13 cellular contexts compared by ENCODE assay signal in genomic region chr1:110370827-110371226, GRCh38. TPM values are rescaled to one million over a fixed set of nuclear protein-coding genes. Genes with fewer than 3 reads are reported as not detected.
DNase-seq lines count a peak whose midpoint lies in the region; FAIRE-seq and TF ChIP-seq lines count a peak whose summit lies in the region.
"Had no signal": no experiment of that assay in that cellular context is flagged by ENCODE, and none has a peak within 500 bp of the region (broad histone marks: within the 10 kb centered on the region; RNA-seq: fewer than 3 reads in every experiment).

No MANE protein-coding gene starts in this region.

- no peaks in the 10 kb centered on the region for H3K9me2 ChIP-seq in OCI-LY7 (ENCODE audit: insufficient read depth, low read length)

- DNase-seq in AG20443 (ENCODE audit: low spot score) (peak; percentile 60), HPDE6-E6E7 (ENCODE audit: extremely low spot score) (peak; percentile 15), astrocyte (ENCODE audit: low read depth) (peak; percentile 66), kidney glomerular epithelial cell (lab: John Stamatoyannopoulos, UW) (peak; percentile 20), NCI-H524 treated with DMSO at 0.1 percent for 48 hours (lab: John Stamatoyannopoulos, UW) (no peak), pons (ENCODE audit: low spot score) (no peak), OCI-LY7 (ENCODE audit: low spot score) (no peak), posterior vena cava (ENCODE audit: low spot score) (no peak)
- DNase-seq: activated CD8-positive, alpha-beta memory T cell treated with anti-CD3 and anti-CD28 coated beads, Interleukin-2, amount 50 U/mL, for 48 hours; colonic mucosa; KG1; naive thymus-derived CD8-positive, alpha-beta T cell; stimulated activated CD4-positive, alpha-beta T cell treated with anti-CD3 and anti-CD28 coated beads, Interleukin-15, amount 100 ng/mL, for 24 hours had no signal

- POLR2A ChIA-PET in OCI-LY7 (lab: Charles Lee) = interaction anchor here (1.3 to 2.6 kb wide), 3 partner anchors 14 to 32 kb away, joined by 3 to 8 read pairs (median 3); partner anchors contain the start of gene RBM15

- CTCF ChIA-PET in OCI-LY7 (lab: Charles Lee; ENCODE audit: unreplicated experiment) = no interaction called here

- H3K9me3 ChIP-seq in astrocyte (ENCODE audit: insufficient read depth, low read depth, low read length) (no peaks in the 10 kb centered on the region), OCI-LY7 (ENCODE audit: low read length) (no peaks in the 10 kb centered on the region)
- H3K9me3 ChIP-seq: colonic mucosa had no signal

- H3K27me3 ChIP-seq in astrocyte (ENCODE audit: insufficient read depth, low read length) = no peaks in the 10 kb centered on the region
- H3K27me3 ChIP-seq: colonic mucosa had no signal

- no peak overlapping the region for H3K9ac ChIP-seq in astrocyte (ENCODE audit: low read length)

- no peak overlapping the region for H3K4me3 Mint-ChIP-seq in astrocyte (ENCODE audit: unreplicated experiment)
- H3K4me3 Mint-ChIP-seq: naive thymus-derived CD8-positive, alpha-beta T cell had no signal

- no peak overlapping the region for H3K4me3 ChIP-seq in astrocyte (ENCODE audit: insufficient read depth, low read depth, low read length)
- H3K4me3 ChIP-seq in OCI-LY7 (ENCODE audit: low read depth, low read length, poor library complexity, severe bottlenecking) = no peak overlapping the region
- H3K4me3 ChIP-seq: colonic mucosa had no signal

- H3K36me3 Mint-ChIP-seq in astrocyte (ENCODE audit: low read depth, unreplicated experiment) = no peaks in the 10 kb centered on the region

- peaks cover 19% of the 10 kb centered on the region for H3K79me2 ChIP-seq in astrocyte (ENCODE audit: insufficient read depth, low read length)
- H3K79me2 ChIP-seq in OCI-LY7 (ENCODE audit: insufficient read depth, low read depth, low read length) = peaks cover 58% of the 10 kb centered on the region

- H3K4me2 ChIP-seq in astrocyte (ENCODE audit: low read length) (no peak overlapping the region), OCI-LY7 (ENCODE audit: low read length) (no peak overlapping the region)

- peaks cover 6% of the 10 kb centered on the region for H4K20me1 ChIP-seq in astrocyte (ENCODE audit: insufficient read depth, low read length)
- H4K20me1 ChIP-seq in OCI-LY7 (ENCODE audit: insufficient read depth, low read length) = peaks cover 9% of the 10 kb centered on the region; the same call in 1 of the 2 replicates

- no peaks in the 10 kb centered on the region for H3K9me3 Mint-ChIP-seq in astrocyte (ENCODE audit: unreplicated experiment)
- H3K9me3 Mint-ChIP-seq: naive thymus-derived CD8-positive, alpha-beta T cell had no signal

- H3K27ac ChIP-seq in astrocyte (ENCODE audit: low read depth, low read length) = peak overlapping the region; percentile 28
- H3K27ac ChIP-seq in OCI-LY7 (ENCODE audit: low read depth, low read length, poor library complexity, severe bottlenecking) = no peak overlapping the region
- H3K27ac ChIP-seq: colonic mucosa had no signal

- H3K36me3 ChIP-seq in astrocyte (ENCODE audit: insufficient read depth, low read length) (peaks cover 10% of the 10 kb centered on the region), OCI-LY7 (ENCODE audit: insufficient read depth, low read length) (peaks cover 97% of the 10 kb centered on the region)
- H3K36me3 ChIP-seq: colonic mucosa had no signal

- peak overlapping the region; percentile 54 for H3K27ac Mint-ChIP-seq in astrocyte (ENCODE audit: unreplicated experiment)

- intact Hi-C loops in OCI-LY7 (cut with micrococcal nuclease; ENCODE audit: unreplicated experiment) (no loop called here), posterior vena cava (cut with DNase I) (no loop called here)

- no TSS peak for BruUV-seq in OCI-LY7 (replicated peaks; lab: Mats Ljungman, UMichigan)

- H3K4me1 ChIP-seq in astrocyte (ENCODE audit: insufficient read depth, low read length) = no peaks in the 10 kb centered on the region
- peaks cover 10% of the 10 kb centered on the region for H3K4me1 ChIP-seq in OCI-LY7 (ENCODE audit: insufficient read depth, low read length, poor library complexity, severe bottlenecking)
- H3K4me1 ChIP-seq: colonic mucosa had no signal

- FAIRE-seq in astrocyte (lab: Jason Lieb, UNC) = no peak

- no peaks in the 10 kb centered on the region for H3K27me3 Mint-ChIP-seq in astrocyte (ENCODE audit: low read depth, unreplicated experiment)
- H3K27me3 Mint-ChIP-seq: naive thymus-derived CD8-positive, alpha-beta T cell had no signal

- TF ChIP-seq CTCF in astrocyte (IDR thresholded peaks at IDR 0.05; ENCODE audit: insufficient read depth, low read depth, low read length) = no peak
- TF ChIP-seq CTCF in OCI-LY7 (conservative IDR thresholded peaks at IDR 0.05; ENCODE audit: low read length) = no peak

- peaks cover 4% of the 10 kb centered on the region for H3K4me1 Mint-ChIP-seq in astrocyte (ENCODE audit: low read depth, unreplicated experiment)

- H2AFZ ChIP-seq in astrocyte (ENCODE audit: low read depth, low read length) (no peak overlapping the region), OCI-LY7 (ENCODE audit: low read length) (no peak overlapping the region)

RNA-seq across cellular contexts. Expression of gene SLC16A4, which starts 20.0 kb away (rescaled TPM):
- 14.1 and 14.8 TPM in 2 replicates for total RNA-seq in astrocyte
- 0.22 TPM in 1 of 2 replicates, not detected in the other for total RNA-seq in OCI-LY7 (2014; rRNA removed; shearing (Covaris generic))
- total RNA-seq in OCI-LY7 (2022) = 0.15 and 0.38 TPM in 2 replicates
- 1 to 10 TPM; 8.0 to 8.6 TPM for total RNA-seq in posterior vena cava

RNA-seq across cellular contexts. Expression of gene RBM15, which starts 31.6 kb away (rescaled TPM):
- total RNA-seq in astrocyte (20.4 and 21.1 TPM in 2 replicates), OCI-LY7 (2022) (119 and 137 TPM in 2 replicates), posterior vena cava (10 to 100 TPM; 14.8 to 15.9 TPM)
- 221 and 231 TPM in 2 replicates for total RNA-seq in OCI-LY7 (2014; rRNA removed; shearing (Covaris generic))

RNA-seq across cellular contexts. Expression of gene LAMTOR5, which starts 36.7 kb away (rescaled TPM):
- total RNA-seq in astrocyte (113 and 126 TPM in 2 replicates), OCI-LY7 (2022) (104 and 123 TPM in 2 replicates), posterior vena cava (10 to 100 TPM; 87.4 to 91.5 TPM)
- 109 and 111 TPM in 2 replicates for total RNA-seq in OCI-LY7 (2014; rRNA removed; shearing (Covaris generic))

Comparison
In these comparisons a context has a peak if more than half of its experiments do, and no peak if none do; other contexts are left out.
1. DNase-seq: peak in AG20443 (single experiment), HPDE6-E6E7 (single experiment), astrocyte (single experiment) and kidney glomerular epithelial cell (single experiment); none in NCI-H524 treated with DMSO at 0.1 percent for 48 hours (single experiment), pons (single experiment), OCI-LY7 (single experiment) and posterior vena cava (single experiment).
2. RNA of gene SLC16A4, which starts 20.0 kb away (total RNA-seq): 14.1 to 14.8 TPM in astrocyte and 8.0 to 8.6 TPM in posterior vena cava; 0.15 to 0.38 TPM in OCI-LY7; every median in the first group is over 4 times any median in the second.